ENCODE assay signal across 36 cellular contexts in the genomic region with DNA sequence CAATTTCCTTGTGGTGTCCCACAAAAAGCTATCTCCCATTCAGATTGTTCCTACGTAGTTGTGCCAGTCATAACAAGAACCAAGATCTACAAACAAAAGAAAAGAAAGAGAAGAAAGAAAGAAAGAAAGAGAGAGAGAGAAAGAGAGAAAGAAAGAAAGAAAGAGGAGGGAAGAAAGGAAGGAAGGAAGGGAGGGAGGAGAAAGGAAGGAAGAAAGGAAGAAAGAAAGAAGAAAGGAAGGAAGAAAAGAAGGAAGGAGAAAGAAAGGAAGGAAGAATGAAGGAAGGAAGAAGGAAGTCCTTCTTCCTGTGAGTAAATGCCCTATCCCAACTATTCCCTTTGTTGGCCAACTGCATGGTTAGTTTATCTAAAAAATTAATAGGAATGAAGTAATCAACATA.
"Had no signal": no experiment of that assay in that cellular context is flagged by ENCODE, and none has a peak within 500 bp of the region (broad histone marks: within the 10 kb centered on the region; RNA-seq: fewer than 3 reads in every experiment).

No MANE protein-coding gene starts in this region.

- H3K4me1 ChIP-seq: ascending aorta, breast epithelium had no signal

- H3K4me3 Mint-ChIP-seq: activated CD4-positive, alpha-beta memory T cell treated with anti-CD3 and anti-CD28 coated beads, Interleukin-2, amount 10 ng/mL, durations not matched to agents 7 days and 5 days; activated CD4-positive, alpha-beta T cell treated with anti-CD3 and anti-CD28 coated beads for 36 hours; activated CD4-positive, alpha-beta T cell treated with anti-CD3 and anti-CD28 coated beads, Interleukin-2, amount 10 ng/mL, durations not matched to agents 7 days and 5 days; activated CD8-positive, alpha-beta memory T cell treated with anti-CD3 and anti-CD28 coated beads, Interleukin-2, amount 10 ng/mL, durations not matched to agents 7 days and 5 days; activated CD8-positive, alpha-beta T cell treated with anti-CD3 and anti-CD28 coated beads, Interleukin-2, amount 10 ng/mL, durations not matched to agents 7 days and 5 days; activated naive CD4-positive, alpha-beta T cell treated with anti-CD3 and anti-CD28 coated beads, Interleukin-2, amount 10 ng/mL, durations not matched to agents 7 days and 5 days; activated naive CD4-positive, alpha-beta T cell treated with anti-CD3 and anti-CD28 coated beads, Interleukin-2, amount 50 U/mL, for 24 hours; activated naive CD8-positive, alpha-beta T cell; activated naive CD8-positive, alpha-beta T cell treated with anti-CD3 and anti-CD28 coated beads, Interleukin-2, amount 10 ng/mL, durations not matched to agents 7 days and 5 days; activated naive CD8-positive, alpha-beta T cell treated with anti-CD3 and anti-CD28 coated beads, Interleukin-2, amount 50 U/mL, for 24 hours; activated T-cell treated with anti-CD3 and anti-CD28 coated beads, Interleukin-2, amount 50 U/mL, for 24 hours; T-helper 1 cell treated with Interleukin-12 subunit alpha and Interleukin-12 subunit beta and Interleukin-4 antibody, amounts not matched to agents 30 μg/mL and 1 μg/mL, for 36 hours; T-helper 2 cell treated with Interferon-gamma antibody and Interleukin-4, amounts not matched to agents 5 μg/mL and 100 μg/mL, for 36 hours had no signal

- H3K27me3 Mint-ChIP-seq: activated CD4-positive, alpha-beta memory T cell treated with anti-CD3 and anti-CD28 coated beads, Interleukin-2, amount 10 ng/mL, durations not matched to agents 7 days and 5 days; activated CD4-positive, alpha-beta T cell treated with anti-CD3 and anti-CD28 coated beads for 36 hours; activated CD4-positive, alpha-beta T cell treated with anti-CD3 and anti-CD28 coated beads, Interleukin-2, amount 10 ng/mL, durations not matched to agents 7 days and 5 days; activated CD8-positive, alpha-beta memory T cell treated with anti-CD3 and anti-CD28 coated beads, Interleukin-2, amount 10 ng/mL, durations not matched to agents 7 days and 5 days; activated naive CD4-positive, alpha-beta T cell treated with anti-CD3 and anti-CD28 coated beads, Interleukin-2, amount 10 ng/mL, durations not matched to agents 7 days and 5 days; activated naive CD4-positive, alpha-beta T cell treated with anti-CD3 and anti-CD28 coated beads, Interleukin-2, amount 50 U/mL, for 24 hours; activated naive CD8-positive, alpha-beta T cell; activated naive CD8-positive, alpha-beta T cell treated with anti-CD3 and anti-CD28 coated beads, Interleukin-2, amount 10 ng/mL, durations not matched to agents 7 days and 5 days; activated T-cell treated with anti-CD3 and anti-CD28 coated beads, Interleukin-2, amount 50 U/mL, for 24 hours had no signal

- H3K27ac Mint-ChIP-seq: activated CD4-positive, alpha-beta memory T cell treated with anti-CD3 and anti-CD28 coated beads, Interleukin-2, amount 10 ng/mL, durations not matched to agents 7 days and 5 days; activated CD4-positive, alpha-beta T cell treated with anti-CD3 and anti-CD28 coated beads for 36 hours; activated CD4-positive, alpha-beta T cell treated with anti-CD3 and anti-CD28 coated beads, Interleukin-2, amount 10 ng/mL, durations not matched to agents 7 days and 5 days; activated CD8-positive, alpha-beta memory T cell treated with anti-CD3 and anti-CD28 coated beads, Interleukin-2, amount 10 ng/mL, durations not matched to agents 7 days and 5 days; activated CD8-positive, alpha-beta T cell treated with anti-CD3 and anti-CD28 coated beads, Interleukin-2, amount 10 ng/mL, durations not matched to agents 7 days and 5 days; activated naive CD4-positive, alpha-beta T cell treated with anti-CD3 and anti-CD28 coated beads, Interleukin-2, amount 10 ng/mL, durations not matched to agents 7 days and 5 days; activated naive CD4-positive, alpha-beta T cell treated with anti-CD3 and anti-CD28 coated beads, Interleukin-2, amount 50 U/mL, for 24 hours; activated naive CD8-positive, alpha-beta T cell; activated naive CD8-positive, alpha-beta T cell treated with anti-CD3 and anti-CD28 coated beads, Interleukin-2, amount 10 ng/mL, durations not matched to agents 7 days and 5 days; activated naive CD8-positive, alpha-beta T cell treated with anti-CD3 and anti-CD28 coated beads, Interleukin-2, amount 50 U/mL, for 24 hours; activated T-cell treated with anti-CD3 and anti-CD28 coated beads, Interleukin-2, amount 50 U/mL, for 24 hours; activated T-helper 2 cell treated with anti-CD3 and anti-CD28 coated beads, Interferon-gamma antibody, Interleukin-2, Interleukin-4, amounts not matched to agents 10 μg/mL and 5 μg/mL and 100 μg/mL, durations not matched to agents 14 hours and 24 hours and 36 hours; T-helper 1 cell treated with Interleukin-12 subunit alpha and Interleukin-12 subunit beta and Interleukin-4 antibody, amounts not matched to agents 30 μg/mL and 1 μg/mL, for 36 hours; T-helper 2 cell treated with Interferon-gamma antibody and Interleukin-4, amounts not matched to agents 5 μg/mL and 100 μg/mL, for 36 hours had no signal

- H3K36me3 Mint-ChIP-seq: activated CD8-positive, alpha-beta memory T cell treated with anti-CD3 and anti-CD28 coated beads, Interleukin-2, amount 10 ng/mL, durations not matched to agents 7 days and 5 days; activated naive CD4-positive, alpha-beta T cell treated with anti-CD3 and anti-CD28 coated beads, Interleukin-2, amount 10 ng/mL, durations not matched to agents 7 days and 5 days; activated naive CD8-positive, alpha-beta T cell treated with anti-CD3 and anti-CD28 coated beads, Interleukin-2, amount 10 ng/mL, durations not matched to agents 7 days and 5 days had no signal

- H3K4me1 Mint-ChIP-seq: activated CD4-positive, alpha-beta memory T cell treated with anti-CD3 and anti-CD28 coated beads, Interleukin-2, amount 10 ng/mL, durations not matched to agents 7 days and 5 days; activated CD4-positive, alpha-beta T cell treated with anti-CD3 and anti-CD28 coated beads for 36 hours; activated CD4-positive, alpha-beta T cell treated with anti-CD3 and anti-CD28 coated beads, Interleukin-2, amount 10 ng/mL, durations not matched to agents 7 days and 5 days; activated CD8-positive, alpha-beta memory T cell treated with anti-CD3 and anti-CD28 coated beads, Interleukin-2, amount 10 ng/mL, durations not matched to agents 7 days and 5 days; activated naive CD4-positive, alpha-beta T cell treated with anti-CD3 and anti-CD28 coated beads, Interleukin-2, amount 10 ng/mL, durations not matched to agents 7 days and 5 days; activated naive CD4-positive, alpha-beta T cell treated with anti-CD3 and anti-CD28 coated beads, Interleukin-2, amount 50 U/mL, for 24 hours; activated naive CD8-positive, alpha-beta T cell treated with anti-CD3 and anti-CD28 coated beads, Interleukin-2, amount 10 ng/mL, durations not matched to agents 7 days and 5 days; activated naive CD8-positive, alpha-beta T cell treated with anti-CD3 and anti-CD28 coated beads, Interleukin-2, amount 50 U/mL, for 24 hours had no signal

- H3K36me3 ChIP-seq: ascending aorta, brain microvascular endothelial cell, breast epithelium had no signal

- DNase-seq: activated CD4-positive, alpha-beta memory T cell treated with anti-CD3 and anti-CD28 coated beads, Interleukin-2, amount 10 ng/mL, durations not matched to agents 7 days and 5 days; activated CD4-positive, alpha-beta T cell treated with anti-CD3 and anti-CD28 coated beads for 1 hour; activated CD4-positive, alpha-beta T cell treated with anti-CD3 and anti-CD28 coated beads for 36 hours; activated CD4-positive, alpha-beta T cell treated with anti-CD3 and anti-CD28 coated beads for 48 hours; activated CD4-positive, alpha-beta T cell treated with anti-CD3 and anti-CD28 coated beads, Interleukin-2, amount 10 ng/mL, durations not matched to agents 7 days and 5 days; activated CD4-positive, alpha-beta T cell treated with anti-CD3 and anti-CD28 coated beads, Interleukin-2, amount 50 U/mL, for 48 hours; activated CD4-positive, CD25-positive, alpha-beta regulatory T cell; activated CD8-positive, alpha-beta memory T cell treated with anti-CD3 and anti-CD28 coated beads for 24 hours; activated CD8-positive, alpha-beta memory T cell treated with anti-CD3 and anti-CD28 coated beads, Interleukin-2, amount 10 ng/mL, durations not matched to agents 7 days and 5 days; activated CD8-positive, alpha-beta memory T cell treated with anti-CD3 and anti-CD28 coated beads, Interleukin-2, amount 50 U/mL, for 48 hours; activated CD8-positive, alpha-beta T cell treated with anti-CD3 and anti-CD28 coated beads, Interleukin-2, amount 10 ng/mL, durations not matched to agents 7 days and 5 days; activated effector memory CD4-positive, alpha-beta T cell treated with Interleukin-2 at 50 U/mL for 16 hours; activated gamma-delta T cell; activated naive CD4-positive, alpha-beta T cell treated with anti-CD3 and anti-CD28 coated beads, Interleukin-2, amount 10 ng/mL, durations not matched to agents 7 days and 5 days; activated naive CD4-positive, alpha-beta T cell treated with Interleukin-2 at 50 U/mL for 16 hours; activated naive CD8-positive, alpha-beta T cell treated with anti-CD3 and anti-CD28 coated beads, Interleukin-2, amount 10 ng/mL, durations not matched to agents 7 days and 5 days; activated naive CD8-positive, alpha-beta T cell treated with anti-CD3 and anti-CD28 coated beads, Interleukin-2, amount 50 U/mL, for 24 hours; activated T-cell treated with anti-CD3 and anti-CD28 coated beads, Interleukin-2, amount 50 U/mL, for 24 hours; activated T-cell treated with anti-CD3 and anti-CD28 coated beads, Interleukin-2, amount 50 U/mL, for 48 hours; amygdala; anterior cingulate cortex; brain microvascular endothelial cell; central memory CD4-positive, alpha-beta T cell; T-helper 1 cell; T-helper 2 cell; T-helper 9 cell had no signal

- H3K9me3 ChIP-seq: ascending aorta, breast epithelium had no signal

- ATAC-seq: activated CD4-positive, alpha-beta T cell treated with anti-CD3 and anti-CD28 coated beads for 36 hours; activated CD4-positive, CD25-positive, alpha-beta regulatory T cell treated with anti-CD3 and anti-CD28 coated beads, Interleukin-2, amount 50 U/mL, for 24 hours; activated CD8-positive, alpha-beta memory T cell treated with anti-CD3 and anti-CD28 coated beads, Interleukin-2, amount 10 ng/mL, durations not matched to agents 7 days and 5 days; activated CD8-positive, alpha-beta T cell treated with anti-CD3 and anti-CD28 coated beads, Interleukin-2, amount 10 ng/mL, durations not matched to agents 7 days and 5 days; activated naive CD8-positive, alpha-beta T cell treated with anti-CD3 and anti-CD28 coated beads, Interleukin-2, amount 50 U/mL, for 24 hours had no signal

- H3K27me3 ChIP-seq: ascending aorta, brain microvascular endothelial cell, breast epithelium had no signal

- H3K27ac ChIP-seq: ascending aorta, brain microvascular endothelial cell, breast epithelium, VCaP had no signal

- FAIRE-seq: TTC549 had no signal

- H3K4me3 ChIP-seq: ascending aorta, breast epithelium had no signal
